ENCODE assay signal across 18 cellular contexts in genomic region chr10:115981056-115981455, GRCh38.
DNase-seq lines count a peak whose midpoint lies in the region; ATAC-seq and TF ChIP-seq lines count a peak whose summit lies in the region.
"Had no signal": no experiment of that assay in that cellular context is flagged by ENCODE, and none has a peak within 500 bp of the region (broad histone marks: within the 10 kb centered on the region; RNA-seq: fewer than 3 reads in every experiment).

No MANE protein-coding gene starts in this region.

- H3K9me2 ChIP-seq in GM23338 (ENCODE audit: insufficient read depth): no peaks in the 10 kb centered on the region

- H3K9me3 Mint-ChIP-seq in GM23338 (no peaks in the 10 kb centered on the region), nephron (peaks cover 12% of the 10 kb centered on the region)
- H3K9me3 Mint-ChIP-seq in activated T-cell treated with anti-CD3 and anti-CD28 coated beads, Interleukin-2, amount 50 U/mL, for 4 hours: peaks cover 13% of the 10 kb centered on the region
- H3K9me3 Mint-ChIP-seq: activated T-helper 1 cell treated with anti-CD3 and anti-CD28 coated beads, Interleukin-12 subunit alpha, Interleukin-12 subunit beta, Interleukin-2, Interleukin-4 antibody, amounts not matched to agents 30 ng/mL and 10 ng/mL and 1 ng/mL, durations not matched to agents 14 hours and 24 hours and 36 hours had no signal

- H3K36me3 Mint-ChIP-seq in GM23338 (ENCODE audit: low read depth) (no peaks in the 10 kb centered on the region; the same call in 2 of the 3 replicates), nephron (ENCODE audit: low read depth) (peaks cover 4% of the 10 kb centered on the region)
- H3K36me3 Mint-ChIP-seq in activated T-cell treated with anti-CD3 and anti-CD28 coated beads, Interleukin-2, amount 50 U/mL, for 4 hours (ENCODE audit: insufficient read depth): no peaks in the 10 kb centered on the region
- H3K36me3 Mint-ChIP-seq: naive B cell had no signal

- DNase-seq in GM23338 (ENCODE audit: low spot score): no peak
- no peak for DNase-seq in epithelial cell of proximal tubule (ENCODE audit: low read depth)
- DNase-seq in thyroid gland: peak; percentile 85
- DNase-seq in NK-92 (lab: John Stamatoyannopoulos, UW; ENCODE audit: unreplicated experiment): no peak
- DNase-seq in activated T-cell treated with anti-CD3 and anti-CD28 coated beads, Interleukin-2, amount 50 U/mL, for 4 hours: no peak
- DNase-seq: central memory CD4-positive, alpha-beta T cell; gastrocnemius medialis; GDM1; naive B cell; NCI-H1694 treated with DMSO at 0.1 percent for 48 hours; stimulated activated CD4-positive, alpha-beta T cell treated with anti-CD3 and anti-CD28 coated beads, Interleukin-1b, Interleukin-23, amount 100 ng/mL, for 48 hours; stomach; WERI-Rb-1 had no signal

- H3K4me3 ChIP-seq in GM23338 (no peak overlapping the region), epithelial cell of proximal tubule (ENCODE audit: low read depth, low read length) (peak overlapping the region; percentile 19), thyroid gland (replicated peaks in 1 of 3) (no peak overlapping the region)
- H3K4me3 ChIP-seq: gastrocnemius medialis, lung had no signal

- H3K36me3 ChIP-seq in GM23338 (ENCODE audit: insufficient read depth): no peaks in the 10 kb centered on the region
- H3K36me3 ChIP-seq in thyroid gland: no peaks in the 10 kb centered on the region
- H3K36me3 ChIP-seq: gastrocnemius medialis, stomach, WERI-Rb-1 had no signal

- H3K4me1 Mint-ChIP-seq in GM23338 (peaks cover 16% of the 10 kb centered on the region), nephron (peaks cover 12% of the 10 kb centered on the region)
- H3K4me1 Mint-ChIP-seq in activated T-cell treated with anti-CD3 and anti-CD28 coated beads, Interleukin-2, amount 50 U/mL, for 4 hours (ENCODE audit: low read depth): no peaks in the 10 kb centered on the region
- H3K4me1 Mint-ChIP-seq: naive B cell had no signal

- WGBS in thyroid gland, 2 donors: 18 to 19% methylated on average over 6 of the region's 6 CpGs

- H3K27me3 Mint-ChIP-seq in GM23338 (ENCODE audit: insufficient read depth, low read depth, poor library complexity) (peaks cover 3% of the 10 kb centered on the region), nephron (ENCODE audit: low read depth) (peaks cover 4% of the 10 kb centered on the region)
- H3K27me3 Mint-ChIP-seq in activated T-cell treated with anti-CD3 and anti-CD28 coated beads, Interleukin-2, amount 50 U/mL, for 4 hours (ENCODE audit: low read depth): no peaks in the 10 kb centered on the region
- H3K27me3 Mint-ChIP-seq: naive B cell had no signal

- H3K9me3 ChIP-seq in thyroid gland: no peaks in the 10 kb centered on the region
- H3K9me3 ChIP-seq: gastrocnemius medialis, stomach had no signal

- TF ChIP-seq CTCF in GM23338 (conservative IDR thresholded peaks at IDR 0.05; ENCODE audit: low read depth in 2 of 2): no peak
- TF ChIP-seq CTCF in epithelial cell of proximal tubule (conservative IDR thresholded peaks at IDR 0.05; ENCODE audit: low read depth, low read length): no peak
- no peak for TF ChIP-seq CTCF in nephron (IDR thresholded peaks at IDR 0.05; ENCODE audit: unreplicated experiment in 3 of 3)
- no peak for TF ChIP-seq CTCF in thyroid gland (IDR thresholded peaks at IDR 0.05)

- H3K27ac Mint-ChIP-seq in GM23338 (no peak overlapping the region), nephron (peak overlapping the region; percentile 47 to 76 (median 60))
- H3K27ac Mint-ChIP-seq: activated T-helper 1 cell treated with anti-CD3 and anti-CD28 coated beads, Interleukin-12 subunit alpha, Interleukin-12 subunit beta, Interleukin-2, Interleukin-4 antibody, amounts not matched to agents 30 ng/mL and 10 ng/mL and 1 ng/mL, durations not matched to agents 14 hours and 24 hours and 36 hours; T-helper 1 cell treated with Interleukin-12 subunit alpha and Interleukin-12 subunit beta and Interleukin-4 antibody, amounts not matched to agents 30 μg/mL and 1 μg/mL, for 36 hours had no signal

- no peak for TF ChIP-seq POLR2A in thyroid gland (IDR thresholded peaks at IDR 0.05)

- no peaks in the 10 kb centered on the region for H3F3A ChIP-seq in GM23338 (replicated peaks; ENCODE audit: low read depth)

- H3K4me3 Mint-ChIP-seq in GM23338: no peak overlapping the region
- peak overlapping the region; percentile 1 to 39 (median 27) for H3K4me3 Mint-ChIP-seq in nephron
- no peak overlapping the region for H3K4me3 Mint-ChIP-seq in activated T-cell treated with anti-CD3 and anti-CD28 coated beads, Interleukin-2, amount 50 U/mL, for 4 hours
- H3K4me3 Mint-ChIP-seq: activated T-helper 1 cell treated with anti-CD3 and anti-CD28 coated beads, Interleukin-12 subunit alpha, Interleukin-12 subunit beta, Interleukin-2, Interleukin-4 antibody, amounts not matched to agents 30 ng/mL and 10 ng/mL and 1 ng/mL, durations not matched to agents 14 hours and 24 hours and 36 hours; naive B cell; T-helper 1 cell treated with Interleukin-12 subunit alpha and Interleukin-12 subunit beta and Interleukin-4 antibody, amounts not matched to agents 30 μg/mL and 1 μg/mL, for 36 hours had no signal

- no peaks in the 10 kb centered on the region for H3K27me3 ChIP-seq in GM23338 (ENCODE audit: insufficient read depth)
- H3K27me3 ChIP-seq in thyroid gland: no peaks in the 10 kb centered on the region
- H3K27me3 ChIP-seq: gastrocnemius medialis, stomach had no signal

- H2AFZ ChIP-seq in GM23338: peak overlapping the region; percentile 66; the same call in 1 of the 2 replicates

- peaks cover 7% of the 10 kb centered on the region for H3K4me1 ChIP-seq in GM23338 (ENCODE audit: insufficient read depth)
- peaks cover 8 to 17% of the 10 kb centered on the region in 2 donors for H3K4me1 ChIP-seq in thyroid gland
- H3K4me1 ChIP-seq: gastrocnemius medialis had no signal

- intact Hi-C loops in thyroid gland (cut with DNase I): no loop called here

- no peak overlapping the region for H3K4me2 ChIP-seq in GM23338

- no peaks in the 10 kb centered on the region for H4K20me1 ChIP-seq in GM23338 (replicated peaks; ENCODE audit: insufficient read depth)

- no peak overlapping the region for H3K27ac ChIP-seq in GM23338 (ENCODE audit: low read depth)
- peak overlapping the region; percentile 25 to 68 (median 60) for H3K27ac ChIP-seq in thyroid gland
- H3K27ac ChIP-seq: gastrocnemius medialis, stomach, WERI-Rb-1 had no signal

- H3K79me2 ChIP-seq in GM23338 (replicated peaks; ENCODE audit: insufficient read depth): no peaks in the 10 kb centered on the region

- no peak for ATAC-seq in GM23338
- no peak for ATAC-seq in activated T-cell treated with anti-CD3 and anti-CD28 coated beads, Interleukin-2, amount 50 U/mL, for 4 hours
- no peak for ATAC-seq in activated CD4-positive, CD25-positive, alpha-beta regulatory T cell treated with anti-CD3 and anti-CD28 coated beads, Interleukin-2, amount 50 U/mL, for 24 hours

TF ChIP-seq in GM23338, 12 proteins besides CTCF, POLR2A, EP300 and RAD21 (continues in another document):
- TF ChIP-seq, protein P1, sequence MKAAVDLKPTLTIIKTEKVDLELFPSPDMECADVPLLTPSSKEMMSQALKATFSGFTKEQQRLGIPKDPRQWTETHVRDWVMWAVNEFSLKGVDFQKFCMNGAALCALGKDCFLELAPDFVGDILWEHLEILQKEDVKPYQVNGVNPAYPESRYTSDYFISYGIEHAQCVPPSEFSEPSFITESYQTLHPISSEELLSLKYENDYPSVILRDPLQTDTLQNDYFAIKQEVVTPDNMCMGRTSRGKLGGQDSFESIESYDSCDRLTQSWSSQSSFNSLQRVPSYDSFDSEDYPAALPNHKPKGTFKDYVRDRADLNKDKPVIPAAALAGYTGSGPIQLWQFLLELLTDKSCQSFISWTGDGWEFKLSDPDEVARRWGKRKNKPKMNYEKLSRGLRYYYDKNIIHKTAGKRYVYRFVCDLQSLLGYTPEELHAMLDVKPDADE (IDR thresholded peaks at IDR 0.05): no peak
- TF ChIP-seq ZNF331 (CRISPR knock-in tag; IDR thresholded peaks at IDR 0.05; ENCODE audit: low read depth) (no peak), POLR2AphosphoS5 (IDR thresholded peaks at IDR 0.05; ENCODE audit: low read depth) (no peak), NANOG (IDR thresholded peaks at IDR 0.05; ENCODE audit: borderline replicate concordance) (no peak), EZH2 (IDR thresholded peaks at IDR 0.05; ENCODE audit: low read depth, unreplicated experiment) (no peak), EZH2phosphoT487 (IDR thresholded peaks at IDR 0.05; ENCODE audit: unreplicated experiment) (no peak), JUNB (IDR thresholded peaks at IDR 0.05; ENCODE audit: unreplicated experiment) (no peak), ZNF114 (CRISPR knock-in tag; IDR thresholded peaks at IDR 0.05) (no peak), STAT1 (IDR thresholded peaks at IDR 0.05; ENCODE audit: unreplicated experiment) (no peak)
- TF ChIP-seq, protein P2, sequence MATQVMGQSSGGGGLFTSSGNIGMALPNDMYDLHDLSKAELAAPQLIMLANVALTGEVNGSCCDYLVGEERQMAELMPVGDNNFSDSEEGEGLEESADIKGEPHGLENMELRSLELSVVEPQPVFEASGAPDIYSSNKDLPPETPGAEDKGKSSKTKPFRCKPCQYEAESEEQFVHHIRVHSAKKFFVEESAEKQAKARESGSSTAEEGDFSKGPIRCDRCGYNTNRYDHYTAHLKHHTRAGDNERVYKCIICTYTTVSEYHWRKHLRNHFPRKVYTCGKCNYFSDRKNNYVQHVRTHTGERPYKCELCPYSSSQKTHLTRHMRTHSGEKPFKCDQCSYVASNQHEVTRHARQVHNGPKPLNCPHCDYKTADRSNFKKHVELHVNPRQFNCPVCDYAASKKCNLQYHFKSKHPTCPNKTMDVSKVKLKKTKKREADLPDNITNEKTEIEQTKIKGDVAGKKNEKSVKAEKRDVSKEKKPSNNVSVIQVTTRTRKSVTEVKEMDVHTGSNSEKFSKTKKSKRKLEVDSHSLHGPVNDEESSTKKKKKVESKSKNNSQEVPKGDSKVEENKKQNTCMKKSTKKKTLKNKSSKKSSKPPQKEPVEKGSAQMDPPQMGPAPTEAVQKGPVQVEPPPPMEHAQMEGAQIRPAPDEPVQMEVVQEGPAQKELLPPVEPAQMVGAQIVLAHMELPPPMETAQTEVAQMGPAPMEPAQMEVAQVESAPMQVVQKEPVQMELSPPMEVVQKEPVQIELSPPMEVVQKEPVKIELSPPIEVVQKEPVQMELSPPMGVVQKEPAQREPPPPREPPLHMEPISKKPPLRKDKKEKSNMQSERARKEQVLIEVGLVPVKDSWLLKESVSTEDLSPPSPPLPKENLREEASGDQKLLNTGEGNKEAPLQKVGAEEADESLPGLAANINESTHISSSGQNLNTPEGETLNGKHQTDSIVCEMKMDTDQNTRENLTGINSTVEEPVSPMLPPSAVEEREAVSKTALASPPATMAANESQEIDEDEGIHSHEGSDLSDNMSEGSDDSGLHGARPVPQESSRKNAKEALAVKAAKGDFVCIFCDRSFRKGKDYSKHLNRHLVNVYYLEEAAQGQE (IDR thresholded peaks at IDR 0.05; ENCODE audit: unreplicated experiment): no peak

Comparison
In these comparisons a context has a peak if more than half of its experiments do, and no peak if none do; other contexts are left out.
1. DNase-seq: peak in thyroid gland (2 of 2); none in GM23338 (single experiment), epithelial cell of proximal tubule (single experiment), NK-92 (single experiment) and activated T-cell treated with anti-CD3 and anti-CD28 coated beads, Interleukin-2, amount 50 U/mL, for 4 hours (single experiment).
2. H3K4me3 Mint-ChIP-seq: peak in nephron (3 of 3); none in GM23338 (single experiment) and activated T-cell treated with anti-CD3 and anti-CD28 coated beads, Interleukin-2, amount 50 U/mL, for 4 hours (single experiment).